In the genomic region with DNA sequence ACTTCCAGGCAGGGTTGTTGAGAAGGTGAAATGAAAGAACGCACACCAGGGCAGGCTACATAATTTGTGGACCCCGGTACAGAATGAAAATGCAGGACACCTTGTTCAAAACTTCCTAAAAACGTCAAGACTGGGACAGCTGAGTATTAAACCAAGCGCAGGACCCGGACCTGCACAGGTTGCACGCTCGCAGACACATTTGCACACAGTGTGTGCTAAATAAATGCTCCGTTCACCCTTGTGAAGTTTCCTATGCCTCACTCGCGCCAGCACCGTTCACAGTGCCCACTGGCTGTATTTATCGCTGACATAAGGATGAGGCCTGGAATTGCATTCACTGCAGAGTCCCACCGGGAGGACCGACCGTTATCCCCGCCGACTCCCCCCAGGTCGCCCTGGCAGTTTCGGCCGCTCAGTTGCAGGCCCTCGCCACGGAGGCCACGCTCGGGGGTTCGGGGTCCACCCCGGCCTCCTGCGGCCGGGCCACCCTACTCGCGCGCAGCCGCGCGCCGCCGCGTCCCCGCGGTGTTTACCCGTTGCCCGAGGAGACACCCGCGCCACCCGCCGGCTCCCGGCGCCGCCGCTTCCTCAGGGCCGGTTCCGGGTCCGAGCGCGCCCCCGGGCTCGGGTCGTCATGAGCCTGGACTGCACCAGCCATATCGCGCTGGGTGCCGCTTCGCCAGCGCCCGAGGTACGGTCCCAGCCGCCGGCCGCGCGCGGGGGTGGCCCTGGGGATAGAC, we compare ENCODE assay signal across 1 cellular context.
A peak's percentile ranks its signal among the peaks of the same experiment; 100 is the strongest.
TF ChIP-seq lines count a peak whose summit lies in the region.

Gene CCDC170, plus strand, starts transcription at position 523 of the 740 bp plus-strand sequence. Its CDS starts 112 bp downstream, at position 635.

TF ChIP-seq in endothelial cell of umbilical vein, 7 proteins besides CTCF, POLR2A, EP300 and RAD21:
- TF ChIP-seq MAX (IDR thresholded peaks at IDR 0.05; ENCODE audit: insufficient read depth, insufficient read length) (no peak), EZH2 (IDR thresholded peaks at IDR 0.05; ENCODE audit: borderline replicate concordance, low read depth, low read length, severe bottlenecking) (peak; percentile 3), MYC (IDR thresholded peaks at IDR 0.05; ENCODE audit: low read depth, low read length) (no peak), FOS (IDR thresholded peaks at IDR 0.05; ENCODE audit: borderline replicate concordance, insufficient read depth, low read length) (no peak), JUN (IDR thresholded peaks at IDR 0.05; ENCODE audit: borderline replicate concordance, insufficient read depth, insufficient read length, low read depth) (no peak), GATA2 (IDR thresholded peaks at IDR 0.05; ENCODE audit: insufficient read depth, insufficient read length, low read depth, low read length) (no peak), POLR2AphosphoS5 (IDR thresholded peaks at IDR 0.05; ENCODE audit: insufficient read depth, low read depth, low read length) (peak; percentile 39)
